In genomic region chr3:154242766-154243165, GRCh38 we compare ENCODE assay signal across 1 cellular context.
TF ChIP-seq lines count a peak whose summit lies in the region.

No MANE protein-coding gene starts in this region.

TF ChIP-seq in H1, 55 proteins besides CTCF, POLR2A, EP300 and RAD21:
- TF ChIP-seq SIN3A (conservative IDR thresholded peaks at IDR 0.05 in 1 of 2, IDR thresholded peaks at IDR 0.05 in 1 of 2; ENCODE audit: low read depth in 1 of 2, low read length in 2 of 2): no peak
- TF ChIP-seq TEAD4 (IDR thresholded peaks at IDR 0.05; ENCODE audit: low read depth, low read length): peak; percentile 94
